8 cellular contexts compared by ENCODE assay signal in the genomic region with DNA sequence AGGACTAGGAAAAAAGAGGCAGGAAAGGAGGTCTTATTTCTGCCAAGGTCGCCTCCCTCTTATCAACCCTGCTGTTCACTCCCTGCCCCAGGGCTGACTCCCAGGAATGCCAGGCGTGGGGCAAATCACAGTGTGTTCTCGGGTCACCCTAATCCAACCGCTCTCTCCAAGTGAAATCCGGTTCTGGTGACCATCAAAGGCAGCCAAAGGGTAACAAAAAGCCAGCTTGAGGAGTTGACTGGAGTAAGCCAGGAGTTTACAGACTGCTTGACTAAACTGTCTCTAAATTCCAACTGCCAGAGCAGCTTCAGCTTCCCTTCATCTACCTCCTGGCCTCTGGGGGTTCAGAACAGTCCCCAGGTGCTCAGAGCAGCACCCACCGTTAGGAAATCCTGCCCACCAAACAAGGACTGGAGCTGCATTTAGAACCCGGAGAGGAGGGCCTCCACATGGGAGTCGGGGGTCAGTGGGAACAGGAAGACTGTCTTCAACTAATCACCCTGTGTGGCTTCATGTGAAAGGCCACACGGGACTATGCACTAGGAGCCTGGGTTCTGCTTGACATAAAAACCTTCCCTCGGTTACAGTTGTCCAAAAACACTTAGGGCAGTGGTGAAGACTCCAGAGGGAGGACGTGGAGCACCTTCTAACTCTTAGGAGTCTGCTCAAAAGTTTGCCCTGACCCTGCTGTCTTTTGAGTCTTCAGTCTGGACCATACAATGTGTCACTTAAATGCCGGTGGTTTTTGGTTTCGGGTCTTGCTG. TPM values are rescaled to one million over a fixed set of nuclear protein-coding genes. Genes with fewer than 3 reads are reported as not detected.
A peak's percentile ranks its signal among the peaks of the same experiment; 100 is the strongest.
DNase-seq lines count a peak whose midpoint lies in the region.

No MANE protein-coding gene starts in this region.

- CTCF ChIA-PET in activated CD4-positive, alpha-beta memory T cell treated with anti-CD3 and anti-CD28 coated beads, Interleukin-2, amount 10 ng/mL, durations not matched to agents 7 days and 5 days (lab: Charles Lee), result interaction anchor here (5.6 kb wide), 1 partner anchor 16 kb away, joined by 23 read pairs; no protein-coding TSS in a partner anchor

- H3K4me3 Mint-ChIP-seq in T-helper 2 cell treated with Interferon-gamma antibody and Interleukin-4, amounts not matched to agents 5 μg/mL and 100 μg/mL, for 36 hours, result peak overlapping the region; percentile 90
- H3K4me3 Mint-ChIP-seq in activated CD4-positive, alpha-beta memory T cell treated with anti-CD3 and anti-CD28 coated beads, Interleukin-2, amount 10 ng/mL, durations not matched to agents 7 days and 5 days, result peak overlapping the region; percentile 74

- no peaks in the 10 kb centered on the region for H3K27me3 ChIP-seq in stomach smooth muscle (ENCODE audit: control insufficient read depth in 1 of 2, insufficient read depth in 2 of 2, low read length in 2 of 2)

- H3K4me1 ChIP-seq in stomach smooth muscle (ENCODE audit: control insufficient read depth, insufficient read depth, low read length), result peaks cover 35% of the 10 kb centered on the region

- peaks cover 20% of the 10 kb centered on the region for H3K36me3 Mint-ChIP-seq in T-helper 2 cell treated with Interferon-gamma antibody and Interleukin-4, amounts not matched to agents 5 μg/mL and 100 μg/mL, for 36 hours (ENCODE audit: low read depth)
- peaks cover 22% of the 10 kb centered on the region for H3K36me3 Mint-ChIP-seq in activated CD4-positive, alpha-beta memory T cell treated with anti-CD3 and anti-CD28 coated beads, Interleukin-2, amount 10 ng/mL, durations not matched to agents 7 days and 5 days (ENCODE audit: low read depth)

- POLR2A ChIA-PET in activated CD4-positive, alpha-beta memory T cell treated with anti-CD3 and anti-CD28 coated beads, Interleukin-2, amount 10 ng/mL, durations not matched to agents 7 days and 5 days (lab: Charles Lee), result no interaction called here

- no peaks in the 10 kb centered on the region for H3K27me3 Mint-ChIP-seq in T-helper 2 cell treated with Interferon-gamma antibody and Interleukin-4, amounts not matched to agents 5 μg/mL and 100 μg/mL, for 36 hours (ENCODE audit: low read depth)
- H3K27me3 Mint-ChIP-seq in activated CD4-positive, alpha-beta memory T cell treated with anti-CD3 and anti-CD28 coated beads, Interleukin-2, amount 10 ng/mL, durations not matched to agents 7 days and 5 days, result no peaks in the 10 kb centered on the region

- peak overlapping the region; percentile 89 for H3K27ac ChIP-seq in stomach smooth muscle (ENCODE audit: low read length)

- no peak for DNase-seq in T-helper 2 cell treated with Interferon-gamma antibody and Interleukin-4, amounts not matched to agents 5 μg/mL and 100 μg/mL, for 36 hours (ENCODE audit: low spot score)
- DNase-seq in T-helper 2 cell, result no peak
- DNase-seq in activated CD4-positive, alpha-beta memory T cell treated with anti-CD3 and anti-CD28 coated beads, Interleukin-2, amount 10 ng/mL, durations not matched to agents 7 days and 5 days, result no peak
- peak; percentile 72 for DNase-seq in islet precursor cell
- DNase-seq in dedifferentiated amniotic fluid mesenchymal stem cell (ENCODE audit: extremely low spot score), result no peak
- no peak for DNase-seq in middle frontal gyrus (ENCODE audit: extremely low spot score, low spot score)
- DNase-seq in superior temporal gyrus (ENCODE audit: extremely low spot score), result no peak

- H3K9me3 Mint-ChIP-seq in T-helper 2 cell treated with Interferon-gamma antibody and Interleukin-4, amounts not matched to agents 5 μg/mL and 100 μg/mL, for 36 hours, result no peaks in the 10 kb centered on the region
- no peaks in the 10 kb centered on the region for H3K9me3 Mint-ChIP-seq in activated CD4-positive, alpha-beta memory T cell treated with anti-CD3 and anti-CD28 coated beads, Interleukin-2, amount 10 ng/mL, durations not matched to agents 7 days and 5 days

- H3K4me1 Mint-ChIP-seq in T-helper 2 cell treated with Interferon-gamma antibody and Interleukin-4, amounts not matched to agents 5 μg/mL and 100 μg/mL, for 36 hours (ENCODE audit: low read depth), result peaks cover 39% of the 10 kb centered on the region
- peaks cover 34% of the 10 kb centered on the region for H3K4me1 Mint-ChIP-seq in activated CD4-positive, alpha-beta memory T cell treated with anti-CD3 and anti-CD28 coated beads, Interleukin-2, amount 10 ng/mL, durations not matched to agents 7 days and 5 days

- peak overlapping the region; percentile 60 to 73 for H3K4me3 ChIP-seq in stomach smooth muscle (ENCODE audit: low read length in 2 of 2)

- peak overlapping the region; percentile 84 for H3K9ac ChIP-seq in stomach smooth muscle (ENCODE audit: low read length in 2 of 2)

- no peaks in the 10 kb centered on the region for H3K9me3 ChIP-seq in stomach smooth muscle (ENCODE audit: control insufficient read depth in 2 of 2, low read length in 2 of 2)

- H3K27ac Mint-ChIP-seq in T-helper 2 cell treated with Interferon-gamma antibody and Interleukin-4, amounts not matched to agents 5 μg/mL and 100 μg/mL, for 36 hours, result no peak overlapping the region
- H3K27ac Mint-ChIP-seq in activated CD4-positive, alpha-beta memory T cell treated with anti-CD3 and anti-CD28 coated beads, Interleukin-2, amount 10 ng/mL, durations not matched to agents 7 days and 5 days, result no peak overlapping the region

- H3K36me3 ChIP-seq in stomach smooth muscle (ENCODE audit: control insufficient read depth in 2 of 2, insufficient read depth in 2 of 2, low read length in 2 of 2), result no peaks in the 10 kb centered on the region

RNA-seq across cellular contexts. Expression of gene TTC7A, which starts 1.2 kb away (rescaled TPM):
- total RNA-seq in activated CD4-positive, alpha-beta memory T cell treated with anti-CD3 and anti-CD28 coated beads, Interleukin-2, amount 10 ng/mL, durations not matched to agents 7 days and 5 days, result 10 to 100 TPM; 59.3 to 62.0 TPM

RNA-seq across cellular contexts. Expression of gene MCFD2, which starts 24.2 kb away (rescaled TPM):
- total RNA-seq in activated CD4-positive, alpha-beta memory T cell treated with anti-CD3 and anti-CD28 coated beads, Interleukin-2, amount 10 ng/mL, durations not matched to agents 7 days and 5 days, result 10 to 100 TPM; 48.4 to 48.8 TPM
